Comparison of ENCODE assay signal across 26 cellular contexts in genomic region chr6:75149253-75149652, GRCh38. TPM values are rescaled to one million over a fixed set of nuclear protein-coding genes. Genes with fewer than 3 reads are reported as not detected.
DNase-seq lines count a peak whose midpoint lies in the region; ATAC-seq and TF ChIP-seq lines count a peak whose summit lies in the region.
"Had no signal": no experiment of that assay in that cellular context is flagged by ENCODE, and none has a peak within 500 bp of the region (broad histone marks: within the 10 kb centered on the region; RNA-seq: fewer than 3 reads in every experiment).

No MANE protein-coding gene starts in this region.

- H3K27ac ChIP-seq in neural progenitor cell (no peak overlapping the region), sigmoid colon (no peak overlapping the region)
- H3K27ac ChIP-seq: prostate gland had no signal

- no peaks in the 10 kb centered on the region for H3K36me3 Mint-ChIP-seq in neural progenitor cell
- no peaks in the 10 kb centered on the region for H3K36me3 Mint-ChIP-seq in glutamatergic neuron (ENCODE audit: unreplicated experiment)
- H3K36me3 Mint-ChIP-seq: activated naive CD4-positive, alpha-beta T cell treated with anti-CD3 and anti-CD28 coated beads, Interleukin-2, amount 50 U/mL, for 24 hours; IgD-negative memory B cell; stimulated activated memory B cell treated with anti-CD40 and anti-IgM and Interleukin-4, amounts not matched to agents 10 μg/mL and 1 μg/mL and 100 μg/mL, for 72 hours had no signal

- H3K27me3 Mint-ChIP-seq in neural progenitor cell (ENCODE audit: insufficient read depth, low read depth): no peaks in the 10 kb centered on the region
- no peaks in the 10 kb centered on the region for H3K27me3 Mint-ChIP-seq in glutamatergic neuron (ENCODE audit: unreplicated experiment)
- H3K27me3 Mint-ChIP-seq: dendritic cell treated with granulocyte-macrophage colony-stimulating factor and Interleukin-4, amounts not matched to agents 40 ng/mL and 50 ng/mL, for 4 days had no signal

- DNase-seq in left cardiac atrium: no peak
- no peak for DNase-seq in Right ventricle myocardium inferior (ENCODE audit: missing footprints)
- DNase-seq in dermis microvascular lymphatic vessel endothelial cell (ENCODE audit: low read depth in 2 of 2): peak; percentile 38 to 59
- no peak for DNase-seq in neural progenitor cell (ENCODE audit: low spot score)
- DNase-seq in activated CD8-positive, alpha-beta memory T cell treated with anti-CD3 and anti-CD28 coated beads, Interleukin-2, amount 50 U/mL, for 4 hours: no peak
- no peak for DNase-seq in SW480 (ENCODE audit: low spot score)
- DNase-seq in sigmoid colon: no peak
- DNase-seq in glutamatergic neuron: no peak
- DNase-seq: activated CD4-positive, alpha-beta T cell treated with anti-CD3 and anti-CD28 coated beads for 4 hours; activated T-cell treated with anti-CD3 and anti-CD28 coated beads for 4 hours; amygdala; CD4-positive, alpha-beta T cell; central memory CD4-positive, alpha-beta T cell; endodermal cell; hypothalamus; mesendoderm; SW 1271; T-helper 9 cell; trophoblast cell had no signal

- H3K9me3 Mint-ChIP-seq in neural progenitor cell: no peaks in the 10 kb centered on the region
- H3K9me3 Mint-ChIP-seq in glutamatergic neuron (ENCODE audit: unreplicated experiment): no peaks in the 10 kb centered on the region
- H3K9me3 Mint-ChIP-seq: activated naive CD4-positive, alpha-beta T cell treated with anti-CD3 and anti-CD28 coated beads, Interleukin-2, amount 50 U/mL, for 24 hours; CD4-positive, alpha-beta T cell; dendritic cell treated with granulocyte-macrophage colony-stimulating factor and Interleukin-4, amounts not matched to agents 40 ng/mL and 50 ng/mL, for 4 days; endodermal cell had no signal

- H3K27me3 ChIP-seq in neural progenitor cell (no peaks in the 10 kb centered on the region), sigmoid colon (no peaks in the 10 kb centered on the region)
- H3K27me3 ChIP-seq: esophagus muscularis mucosa had no signal

- no peak for TF ChIP-seq EP300 in sigmoid colon (IDR thresholded peaks at IDR 0.05)

- no peak overlapping the region for H3K4me3 ChIP-seq in neural progenitor cell
- no peak overlapping the region for H3K4me3 ChIP-seq in sigmoid colon
- H3K4me3 ChIP-seq: esophagus muscularis mucosa, prostate gland had no signal

- H4K20me1 ChIP-seq in neural progenitor cell (ENCODE audit: low read depth): no peaks in the 10 kb centered on the region

- no peaks in the 10 kb centered on the region for H3F3A ChIP-seq in neural progenitor cell (ENCODE audit: low read depth)

- H3K4me1 ChIP-seq in neural progenitor cell (no peaks in the 10 kb centered on the region), sigmoid colon (no peaks in the 10 kb centered on the region)
- H3K4me1 ChIP-seq: prostate gland had no signal

- no peak for TF ChIP-seq POLR2A in sigmoid colon (IDR thresholded peaks at IDR 0.05)

- WGBS in sigmoid colon, 2 donors: 81 to 83% methylated on average over 1 of the region's 1 CpG

- no peaks in the 10 kb centered on the region for H3K4me1 Mint-ChIP-seq in neural progenitor cell
- peaks cover 10% of the 10 kb centered on the region for H3K4me1 Mint-ChIP-seq in glutamatergic neuron (ENCODE audit: low read depth, unreplicated experiment)
- H3K4me1 Mint-ChIP-seq: activated naive CD4-positive, alpha-beta T cell treated with anti-CD3 and anti-CD28 coated beads, Interleukin-2, amount 50 U/mL, for 24 hours; endodermal cell; IgD-negative memory B cell; stimulated activated memory B cell treated with anti-CD40 and anti-IgM and Interleukin-4, amounts not matched to agents 10 μg/mL and 1 μg/mL and 100 μg/mL, for 72 hours had no signal

- no peaks in the 10 kb centered on the region for H3K79me2 ChIP-seq in neural progenitor cell (ENCODE audit: low read depth)

- H3K27ac Mint-ChIP-seq in neural progenitor cell: no peak overlapping the region
- no peak overlapping the region for H3K27ac Mint-ChIP-seq in glutamatergic neuron (ENCODE audit: unreplicated experiment)
- H3K27ac Mint-ChIP-seq: activated naive CD4-positive, alpha-beta T cell treated with anti-CD3 and anti-CD28 coated beads, Interleukin-2, amount 50 U/mL, for 24 hours; activated T-helper 2 cell treated with anti-CD3 and anti-CD28 coated beads, Interferon-gamma antibody, Interleukin-2, Interleukin-4, amounts not matched to agents 10 μg/mL and 5 μg/mL and 100 μg/mL, durations not matched to agents 14 hours and 24 hours and 36 hours; CD4-positive, alpha-beta T cell; dendritic cell treated with granulocyte-macrophage colony-stimulating factor and Interleukin-4, amounts not matched to agents 40 ng/mL and 50 ng/mL, for 4 days; endodermal cell; IgD-negative memory B cell; stimulated activated memory B cell treated with anti-CD40 and anti-IgM and Interleukin-4, amounts not matched to agents 10 μg/mL and 1 μg/mL and 100 μg/mL, for 72 hours had no signal

- H3K9me3 ChIP-seq in neural progenitor cell (ENCODE audit: low read depth) (no peaks in the 10 kb centered on the region), sigmoid colon (no peaks in the 10 kb centered on the region)
- H3K9me3 ChIP-seq: esophagus muscularis mucosa, prostate gland had no signal

- H3K9ac ChIP-seq in neural progenitor cell: no peak overlapping the region

- peak; percentile 27 to 76 for ATAC-seq in left cardiac atrium
- ATAC-seq in Right ventricle myocardium inferior: no peak
- ATAC-seq: stimulated activated memory B cell treated with anti-CD40 and anti-IgM and Interleukin-4, amounts not matched to agents 10 μg/mL and 1 μg/mL and 100 μg/mL, for 72 hours had no signal

- TF ChIP-seq CTCF in neural progenitor cell (IDR thresholded peaks at IDR 0.05): no peak
- no peak for TF ChIP-seq CTCF in sigmoid colon (IDR thresholded peaks at IDR 0.05)
- TF ChIP-seq CTCF in glutamatergic neuron (IDR thresholded peaks at IDR 0.05; ENCODE audit: partially characterized antibody, unreplicated experiment): no peak

- no peak overlapping the region for H3K4me2 ChIP-seq in neural progenitor cell

- H2AFZ ChIP-seq in neural progenitor cell (replicated peaks): peak overlapping the region; percentile 4

- intact Hi-C loops in left cardiac atrium (cut with DNase I) (no loop called here), Right ventricle myocardium inferior (cut with DNase I) (no loop called here), sigmoid colon (cut with DNase I) (no loop called here)

- H3K4me3 Mint-ChIP-seq in neural progenitor cell (no peak overlapping the region), glutamatergic neuron (ENCODE audit: unreplicated experiment) (no peak overlapping the region)
- H3K4me3 Mint-ChIP-seq: activated naive CD4-positive, alpha-beta T cell treated with anti-CD3 and anti-CD28 coated beads, Interleukin-2, amount 50 U/mL, for 24 hours; CD4-positive, alpha-beta T cell; dendritic cell treated with granulocyte-macrophage colony-stimulating factor and Interleukin-4, amounts not matched to agents 40 ng/mL and 50 ng/mL, for 4 days; endodermal cell; IgD-negative memory B cell; stimulated activated memory B cell treated with anti-CD40 and anti-IgM and Interleukin-4, amounts not matched to agents 10 μg/mL and 1 μg/mL and 100 μg/mL, for 72 hours had no signal

- H3K36me3 ChIP-seq in neural progenitor cell: no peaks in the 10 kb centered on the region
- H3K36me3 ChIP-seq in sigmoid colon: peaks cover 0 to 62% (median 11%) of the 10 kb centered on the region in 4 donors
- H3K36me3 ChIP-seq: prostate gland had no signal

RNA-seq across cellular contexts. Expression of gene COL12A1, which starts 56.6 kb away (rescaled TPM):
- total RNA-seq in left cardiac atrium (10 to 100 TPM; 23.2 to 33.6 TPM), Right ventricle myocardium inferior (15.5 TPM), dermis microvascular lymphatic vessel endothelial cell (1.0 and 1.4 TPM in 2 replicates), neural progenitor cell (ENCODE audit: low replicate concordance) (0.87 and 1.3 TPM in 2 replicates), sigmoid colon (100 to 1,000 TPM; 129 to 328 (median 143) TPM), glutamatergic neuron (ENCODE audit: unreplicated experiment) (2.4 TPM)
- polyA plus RNA-seq in sigmoid colon: 10 to 100 TPM in 1 of 3 donors, 1 to 10 TPM in 2; 2.1 to 11.3 (median 3.0) TPM
- total RNA-seq: activated T-helper 2 cell treated with anti-CD3 and anti-CD28 coated beads, Interferon-gamma antibody, Interleukin-2, Interleukin-4, amounts not matched to agents 10 μg/mL and 5 μg/mL and 100 μg/mL, durations not matched to agents 14 hours and 24 hours and 36 hours; CD4-positive, alpha-beta T cell had no signal
- polyA plus RNA-seq: IgD-negative memory B cell had no signal

Comparison
In these comparisons a context has a peak if more than half of its experiments do, and no peak if none do; other contexts are left out.
1. DNase-seq: peak in dermis microvascular lymphatic vessel endothelial cell (2 of 2); none in left cardiac atrium (single experiment), Right ventricle myocardium inferior (single experiment), neural progenitor cell (single experiment), activated CD8-positive, alpha-beta memory T cell treated with anti-CD3 and anti-CD28 coated beads, Interleukin-2, amount 50 U/mL, for 4 hours (single experiment), SW480 (single experiment), sigmoid colon (single experiment) and glutamatergic neuron (single experiment).